In genomic region chr1:62436466-62437272, GRCh38 we compare ENCODE assay signal across 1 cellular context.
TF ChIP-seq lines count a peak whose summit lies in the region.

A gene with protein sequence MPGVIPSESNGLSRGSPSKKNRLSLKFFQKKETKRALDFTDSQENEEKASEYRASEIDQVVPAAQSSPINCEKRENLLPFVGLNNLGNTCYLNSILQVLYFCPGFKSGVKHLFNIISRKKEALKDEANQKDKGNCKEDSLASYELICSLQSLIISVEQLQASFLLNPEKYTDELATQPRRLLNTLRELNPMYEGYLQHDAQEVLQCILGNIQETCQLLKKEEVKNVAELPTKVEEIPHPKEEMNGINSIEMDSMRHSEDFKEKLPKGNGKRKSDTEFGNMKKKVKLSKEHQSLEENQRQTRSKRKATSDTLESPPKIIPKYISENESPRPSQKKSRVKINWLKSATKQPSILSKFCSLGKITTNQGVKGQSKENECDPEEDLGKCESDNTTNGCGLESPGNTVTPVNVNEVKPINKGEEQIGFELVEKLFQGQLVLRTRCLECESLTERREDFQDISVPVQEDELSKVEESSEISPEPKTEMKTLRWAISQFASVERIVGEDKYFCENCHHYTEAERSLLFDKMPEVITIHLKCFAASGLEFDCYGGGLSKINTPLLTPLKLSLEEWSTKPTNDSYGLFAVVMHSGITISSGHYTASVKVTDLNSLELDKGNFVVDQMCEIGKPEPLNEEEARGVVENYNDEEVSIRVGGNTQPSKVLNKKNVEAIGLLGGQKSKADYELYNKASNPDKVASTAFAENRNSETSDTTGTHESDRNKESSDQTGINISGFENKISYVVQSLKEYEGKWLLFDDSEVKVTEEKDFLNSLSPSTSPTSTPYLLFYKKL (plus strand): TSS chr1:62437049. CDS start chr1:62439868, 2,819 bp downstream.

TF ChIP-seq in HepG2, 621 proteins besides CTCF, POLR2A, EP300 and RAD21 (continued from another document and continues in another):
- TF ChIP-seq, protein P1, sequence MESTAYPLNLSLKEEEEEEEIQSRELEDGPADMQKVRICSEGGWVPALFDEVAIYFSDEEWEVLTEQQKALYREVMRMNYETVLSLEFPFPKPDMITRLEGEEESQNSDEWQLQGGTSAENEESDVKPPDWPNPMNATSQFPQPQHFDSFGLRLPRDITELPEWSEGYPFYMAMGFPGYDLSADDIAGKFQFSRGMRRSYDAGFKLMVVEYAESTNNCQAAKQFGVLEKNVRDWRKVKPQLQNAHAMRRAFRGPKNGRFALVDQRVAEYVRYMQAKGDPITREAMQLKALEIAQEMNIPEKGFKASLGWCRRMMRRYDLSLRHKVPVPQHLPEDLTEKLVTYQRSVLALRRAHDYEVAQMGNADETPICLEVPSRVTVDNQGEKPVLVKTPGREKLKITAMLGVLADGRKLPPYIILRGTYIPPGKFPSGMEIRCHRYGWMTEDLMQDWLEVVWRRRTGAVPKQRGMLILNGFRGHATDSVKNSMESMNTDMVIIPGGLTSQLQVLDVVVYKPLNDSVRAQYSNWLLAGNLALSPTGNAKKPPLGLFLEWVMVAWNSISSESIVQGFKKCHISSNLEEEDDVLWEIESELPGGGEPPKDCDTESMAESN (CRISPR knock-in tag; conservative IDR thresholded peaks at IDR 0.05) = no peak; the same call in none of the 2 replicates
- TF ChIP-seq ZNF546 (CRISPR knock-in tag; conservative IDR thresholded peaks at IDR 0.05) (peak; percentile 58; the same call in 1 of the 2 replicates), ZNF879 (CRISPR knock-in tag; IDR thresholded peaks at IDR 0.05) (no peak), ZNF431 (CRISPR knock-in tag; IDR thresholded peaks at IDR 0.05; ENCODE audit: borderline replicate concordance, low read depth) (no peak), AHR (CRISPR knock-in tag; IDR thresholded peaks at IDR 0.05) (0 out of 2 replicates have a peak, but pooled peaks have one; percentile 70), ZNF580 (CRISPR knock-in tag; IDR thresholded peaks at IDR 0.05; ENCODE audit: borderline replicate concordance, low read depth) (peak; percentile 46; the same call in 1 of the 2 replicates), MTF2 (CRISPR knock-in tag; IDR thresholded peaks at IDR 0.05; ENCODE audit: borderline replicate concordance) (peak; percentile 66; the same call in 1 of the 2 replicates), SKIL (CRISPR knock-in tag; IDR thresholded peaks at IDR 0.05; ENCODE audit: borderline replicate concordance) (no peak), E2F2 (CRISPR knock-in tag; IDR thresholded peaks at IDR 0.05; ENCODE audit: borderline replicate concordance) (peak; percentile 65; the same call in 1 of the 2 replicates), MTF1 (CRISPR knock-in tag; IDR thresholded peaks at IDR 0.05) (0 out of 2 replicates have a peak, but pooled peaks have one; percentile 16), ZNF569 (CRISPR knock-in tag; IDR thresholded peaks at IDR 0.05; ENCODE audit: borderline replicate concordance) (no peak; the same call in 1 of the 2 replicates), HOXA7 (CRISPR knock-in tag; IDR thresholded peaks at IDR 0.05) (no peak), ZBTB7B (CRISPR knock-in tag; IDR thresholded peaks at IDR 0.05) (peak; percentile 73), KDM2A (CRISPR knock-in tag; IDR thresholded peaks at IDR 0.05; ENCODE audit: borderline replicate concordance, low read depth) (peak; percentile 81; the same call in 1 of the 2 replicates), MEIS1 (CRISPR knock-in tag; IDR thresholded peaks at IDR 0.05; ENCODE audit: borderline replicate concordance) (peak; percentile 47; the same call in 1 of the 2 replicates), MTERF4 (CRISPR knock-in tag; IDR thresholded peaks at IDR 0.05) (no peak; the same call in 1 of the 2 replicates), GTF2F1 (IDR thresholded peaks at IDR 0.05; ENCODE audit: low read length) (no peak), DNMT1 (CRISPR knock-in tag; IDR thresholded peaks at IDR 0.05) (no peak), THAP11 (CRISPR knock-in tag; IDR thresholded peaks at IDR 0.05) (peak; percentile 86), FOXJ3 (CRISPR knock-in tag; IDR thresholded peaks at IDR 0.05; ENCODE audit: borderline replicate concordance) (no peak), ZNF460 (CRISPR knock-in tag; IDR thresholded peaks at IDR 0.05; ENCODE audit: borderline replicate concordance) (no peak), ZNF263 (CRISPR knock-in tag; IDR thresholded peaks at IDR 0.05) (no peak), FOXA3 (CRISPR knock-in tag; IDR thresholded peaks at IDR 0.05) (no peak; the same call in 1 of the 2 replicates), MATR3 (CRISPR knock-in tag; IDR thresholded peaks at IDR 0.05) (no peak), EZH2 (conservative IDR thresholded peaks at IDR 0.05; ENCODE audit: low read depth, low read length) (no peak), XRCC5 (optimal IDR thresholded peaks at IDR 0.05; ENCODE audit: low read length) (peak; percentile 17), ZNF224 (CRISPR knock-in tag; IDR thresholded peaks at IDR 0.05) (0 out of 2 replicates have a peak, but pooled peaks have one; percentile 62), SAFB2 (CRISPR knock-in tag; IDR thresholded peaks at IDR 0.05; ENCODE audit: borderline replicate concordance, low read depth) (0 out of 2 replicates have a peak, but pooled peaks have one; percentile 22), ZBED4 (CRISPR knock-in tag; IDR thresholded peaks at IDR 0.05; ENCODE audit: borderline replicate concordance) (no peak), PPARG (CRISPR knock-in tag; conservative IDR thresholded peaks at IDR 0.05) (no peak; the same call in 1 of the 2 replicates), ZFP36L2 (CRISPR knock-in tag; IDR thresholded peaks at IDR 0.05) (no peak)
- TF ChIP-seq, protein P2, sequence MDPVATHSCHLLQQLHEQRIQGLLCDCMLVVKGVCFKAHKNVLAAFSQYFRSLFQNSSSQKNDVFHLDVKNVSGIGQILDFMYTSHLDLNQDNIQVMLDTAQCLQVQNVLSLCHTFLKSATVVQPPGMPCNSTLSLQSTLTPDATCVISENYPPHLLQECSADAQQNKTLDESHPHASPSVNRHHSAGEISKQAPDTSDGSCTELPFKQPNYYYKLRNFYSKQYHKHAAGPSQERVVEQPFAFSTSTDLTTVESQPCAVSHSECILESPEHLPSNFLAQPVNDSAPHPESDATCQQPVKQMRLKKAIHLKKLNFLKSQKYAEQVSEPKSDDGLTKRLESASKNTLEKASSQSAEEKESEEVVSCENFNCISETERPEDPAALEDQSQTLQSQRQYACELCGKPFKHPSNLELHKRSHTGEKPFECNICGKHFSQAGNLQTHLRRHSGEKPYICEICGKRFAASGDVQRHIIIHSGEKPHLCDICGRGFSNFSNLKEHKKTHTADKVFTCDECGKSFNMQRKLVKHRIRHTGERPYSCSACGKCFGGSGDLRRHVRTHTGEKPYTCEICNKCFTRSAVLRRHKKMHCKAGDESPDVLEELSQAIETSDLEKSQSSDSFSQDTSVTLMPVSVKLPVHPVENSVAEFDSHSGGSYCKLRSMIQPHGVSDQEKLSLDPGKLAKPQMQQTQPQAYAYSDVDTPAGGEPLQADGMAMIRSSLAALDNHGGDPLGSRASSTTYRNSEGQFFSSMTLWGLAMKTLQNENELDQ (CRISPR knock-in tag; IDR thresholded peaks at IDR 0.05; ENCODE audit: borderline replicate concordance) = no peak
- TF ChIP-seq, protein P3, sequence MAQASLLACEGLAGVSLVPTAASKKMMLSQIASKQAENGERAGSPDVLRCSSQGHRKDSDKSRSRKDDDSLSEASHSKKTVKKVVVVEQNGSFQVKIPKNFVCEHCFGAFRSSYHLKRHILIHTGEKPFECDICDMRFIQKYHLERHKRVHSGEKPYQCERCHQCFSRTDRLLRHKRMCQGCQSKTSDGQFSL (CRISPR knock-in tag; IDR thresholded peaks at IDR 0.05) = no peak
- TF ChIP-seq, protein P4, sequence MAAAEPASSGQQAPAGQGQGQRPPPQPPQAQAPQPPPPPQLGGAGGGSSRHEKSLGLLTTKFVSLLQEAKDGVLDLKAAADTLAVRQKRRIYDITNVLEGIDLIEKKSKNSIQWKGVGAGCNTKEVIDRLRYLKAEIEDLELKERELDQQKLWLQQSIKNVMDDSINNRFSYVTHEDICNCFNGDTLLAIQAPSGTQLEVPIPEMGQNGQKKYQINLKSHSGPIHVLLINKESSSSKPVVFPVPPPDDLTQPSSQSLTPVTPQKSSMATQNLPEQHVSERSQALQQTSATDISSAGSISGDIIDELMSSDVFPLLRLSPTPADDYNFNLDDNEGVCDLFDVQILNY (CRISPR knock-in tag; conservative IDR thresholded peaks at IDR 0.05) = no peak
- TF ChIP-seq, protein P5, sequence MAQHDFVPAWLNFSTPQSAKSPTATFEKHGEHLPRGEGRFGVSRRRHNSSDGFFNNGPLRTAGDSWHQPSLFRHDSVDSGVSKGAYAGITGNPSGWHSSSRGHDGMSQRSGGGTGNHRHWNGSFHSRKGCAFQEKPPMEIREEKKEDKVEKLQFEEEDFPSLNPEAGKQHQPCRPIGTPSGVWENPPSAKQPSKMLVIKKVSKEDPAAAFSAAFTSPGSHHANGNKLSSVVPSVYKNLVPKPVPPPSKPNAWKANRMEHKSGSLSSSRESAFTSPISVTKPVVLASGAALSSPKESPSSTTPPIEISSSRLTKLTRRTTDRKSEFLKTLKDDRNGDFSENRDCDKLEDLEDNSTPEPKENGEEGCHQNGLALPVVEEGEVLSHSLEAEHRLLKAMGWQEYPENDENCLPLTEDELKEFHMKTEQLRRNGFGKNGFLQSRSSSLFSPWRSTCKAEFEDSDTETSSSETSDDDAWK (CRISPR knock-in tag; IDR thresholded peaks at IDR 0.05) = no peak
- TF ChIP-seq, protein P6, sequence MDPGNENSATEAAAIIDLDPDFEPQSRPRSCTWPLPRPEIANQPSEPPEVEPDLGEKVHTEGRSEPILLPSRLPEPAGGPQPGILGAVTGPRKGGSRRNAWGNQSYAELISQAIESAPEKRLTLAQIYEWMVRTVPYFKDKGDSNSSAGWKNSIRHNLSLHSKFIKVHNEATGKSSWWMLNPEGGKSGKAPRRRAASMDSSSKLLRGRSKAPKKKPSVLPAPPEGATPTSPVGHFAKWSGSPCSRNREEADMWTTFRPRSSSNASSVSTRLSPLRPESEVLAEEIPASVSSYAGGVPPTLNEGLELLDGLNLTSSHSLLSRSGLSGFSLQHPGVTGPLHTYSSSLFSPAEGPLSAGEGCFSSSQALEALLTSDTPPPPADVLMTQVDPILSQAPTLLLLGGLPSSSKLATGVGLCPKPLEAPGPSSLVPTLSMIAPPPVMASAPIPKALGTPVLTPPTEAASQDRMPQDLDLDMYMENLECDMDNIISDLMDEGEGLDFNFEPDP (CRISPR knock-in tag; conservative IDR thresholded peaks at IDR 0.05) = 0 out of 2 replicates have a peak, but pooled peaks have one; percentile 76
